In genomic region chr17:44655983-44656700, GRCh38 we compare ENCODE assay signal across 8 cellular contexts. TPM values are rescaled to one million over a fixed set of nuclear protein-coding genes. Genes with fewer than 3 reads are reported as not detected.
DNase-seq lines count a peak whose midpoint lies in the region; ATAC-seq and TF ChIP-seq lines count a peak whose summit lies in the region.

TSS of gene MEIOC (plus strand) at chr17:44656468. CDS start at chr17:44656614, 146 bp downstream.

- no peak for DNase-seq in BE2C
- peak; percentile 18 to 92 (median 82) for DNase-seq in HUDEP-2 (lab: John Stamatoyannopoulos, UW; ENCODE audit: unreplicated experiment in 76 of 76)
- peak; percentile 27 for DNase-seq in activated B cell treated with CpG ODN at 0.5 μM for 24 hours
- peak; percentile 66 to 77 for DNase-seq in erythroblast (lab: John Stamatoyannopoulos, UW)
- no peak for DNase-seq in smooth muscle cell (lab: John Stamatoyannopoulos, UW; ENCODE audit: unreplicated experiment)
- DNase-seq in midbrain (lab: John Stamatoyannopoulos, UW): no peak

- H3K79me2 ChIP-seq in smooth muscle cell (ENCODE audit: low read depth): no peaks in the 10 kb centered on the region

- POLR2A ChIA-PET in activated B cell treated with CpG ODN at 0.5 μM for 24 hours (lab: Charles Lee): interaction anchor here (0.5 to 1.1 kb wide), 2 partner anchors 34 to 1346 kb away, joined by 4 to 6 read pairs; partner anchors contain the start of gene CCDC43

- H3K4me1 Mint-ChIP-seq in activated B cell treated with CpG ODN at 0.5 μM for 24 hours: peaks cover 2% of the 10 kb centered on the region

- TF ChIP-seq CTCF in BE2C (IDR thresholded peaks at IDR 0.05; ENCODE audit: low read depth, low read length) (no peak), activated B cell treated with CpG ODN at 0.5 μM for 24 hours (IDR thresholded peaks at IDR 0.05) (no peak), smooth muscle cell (IDR thresholded peaks at IDR 0.05; ENCODE audit: borderline replicate concordance, insufficient read depth, poor library complexity, severe bottlenecking) (no peak)

- peaks cover 19% of the 10 kb centered on the region for H3K27me3 Mint-ChIP-seq in activated B cell treated with CpG ODN at 0.5 μM for 24 hours

- H3K9me3 ChIP-seq in BE2C (no peaks in the 10 kb centered on the region; the same call in 1 of the 2 replicates), smooth muscle cell (replicated peaks; ENCODE audit: low read depth) (no peaks in the 10 kb centered on the region)

- H3K4me1 ChIP-seq in BE2C (no peaks in the 10 kb centered on the region), smooth muscle cell (ENCODE audit: low read depth) (no peaks in the 10 kb centered on the region)

- H3K9ac ChIP-seq in smooth muscle cell (ENCODE audit: low read depth): no peak within 1 kb of the TSS

- no peak within 1 kb of the TSS for H3K27ac Mint-ChIP-seq in activated B cell treated with CpG ODN at 0.5 μM for 24 hours

- H3K4me3 ChIP-seq in BE2C (ENCODE audit: low read depth, low read length) (peak within 1 kb of the TSS; percentile 37; the same call in 1 of the 2 replicates), smooth muscle cell (peak within 1 kb of the TSS; percentile 30)

- ATAC-seq in activated B cell treated with CpG ODN at 0.5 μM for 24 hours (ENCODE audit: low read depth) (peak; percentile 96), GM21526 (IDR thresholded peaks at IDR 0.05; ENCODE audit: low FRiP score, unreplicated experiment) (no peak), GM18498 (IDR thresholded peaks at IDR 0.05; ENCODE audit: unreplicated experiment) (no peak)

- no peaks in the 10 kb centered on the region for H4K20me1 ChIP-seq in smooth muscle cell (ENCODE audit: low read depth)

- no peaks in the 10 kb centered on the region for H3K9me3 Mint-ChIP-seq in activated B cell treated with CpG ODN at 0.5 μM for 24 hours

- H3K27ac ChIP-seq in smooth muscle cell (ENCODE audit: low read depth): no peak within 1 kb of the TSS

- H3K36me3 Mint-ChIP-seq in activated B cell treated with CpG ODN at 0.5 μM for 24 hours (ENCODE audit: low read depth): no peaks in the 10 kb centered on the region

- H2AFZ ChIP-seq in smooth muscle cell (ENCODE audit: low read depth): peak within 1 kb of the TSS; percentile 77

- H3K27me3 ChIP-seq in BE2C: peaks cover 14% of the 10 kb centered on the region
- peaks cover 46% of the 10 kb centered on the region for H3K27me3 ChIP-seq in smooth muscle cell (ENCODE audit: low read depth)

- H3F3A ChIP-seq in smooth muscle cell (ENCODE audit: low read depth): no peaks in the 10 kb centered on the region

- no peaks in the 10 kb centered on the region for H3K36me3 ChIP-seq in BE2C
- no peaks in the 10 kb centered on the region for H3K36me3 ChIP-seq in smooth muscle cell (ENCODE audit: low read depth)

- CTCF ChIA-PET in activated B cell treated with CpG ODN at 0.5 μM for 24 hours (lab: Charles Lee): interaction anchor here (1.0 kb wide), 1 partner anchor 122 kb away, joined by 3 read pairs; no protein-coding TSS in a partner anchor

- peak within 1 kb of the TSS; percentile 67 for H3K4me2 ChIP-seq in smooth muscle cell

- peak within 1 kb of the TSS; percentile 79 for H3K4me3 Mint-ChIP-seq in activated B cell treated with CpG ODN at 0.5 μM for 24 hours

- intact Hi-C loops in activated B cell treated with CpG ODN at 0.5 μM for 24 hours (cut with micrococcal nuclease): loop anchor here (1.0 kb wide), 1 partner anchor 99 kb away; the partner anchor contains the start of gene FZD2

- no peak for TF ChIP-seq POLR2A in erythroblast (IDR thresholded peaks at IDR 0.05; ENCODE audit: low read length)

- WGBS in smooth muscle cell (ENCODE audit: low lambda C conversion rate): 28% methylated on average over 26 of the region's 57 CpGs

RNA-seq across cellular contexts. Expression of gene MEIOC, which starts in this region (rescaled TPM):
- 2.1 TPM for polyA plus RNA-seq in BE2C (2012; ENCODE audit: insufficient read depth, insufficient read length, low read depth)
- 0.24 and 0.91 TPM in 2 replicates for total RNA-seq in activated B cell treated with CpG ODN at 0.5 μM for 24 hours
- 0.09 TPM in 1 of 2 replicates, not detected in the other for total RNA-seq in smooth muscle cell
- polyA plus RNA-seq in smooth muscle cell: 0.18 TPM in 1 of 2 replicates, not detected in the other

Comparison
In these comparisons a context has a peak if more than half of its experiments do, and no peak if none do; other contexts are left out.
1. Peak in DNase-seq and ATAC-seq in activated B cell treated with CpG ODN at 0.5 μM for 24 hours; RNA of the gene not detected or under 1 TPM.
2. DNase-seq: peak in HUDEP-2 (76 of 76) and erythroblast (2 of 2); none in BE2C (single experiment), smooth muscle cell (single experiment) and midbrain (single experiment).